ENCODE assay signal across 28 cellular contexts in the genomic region with DNA sequence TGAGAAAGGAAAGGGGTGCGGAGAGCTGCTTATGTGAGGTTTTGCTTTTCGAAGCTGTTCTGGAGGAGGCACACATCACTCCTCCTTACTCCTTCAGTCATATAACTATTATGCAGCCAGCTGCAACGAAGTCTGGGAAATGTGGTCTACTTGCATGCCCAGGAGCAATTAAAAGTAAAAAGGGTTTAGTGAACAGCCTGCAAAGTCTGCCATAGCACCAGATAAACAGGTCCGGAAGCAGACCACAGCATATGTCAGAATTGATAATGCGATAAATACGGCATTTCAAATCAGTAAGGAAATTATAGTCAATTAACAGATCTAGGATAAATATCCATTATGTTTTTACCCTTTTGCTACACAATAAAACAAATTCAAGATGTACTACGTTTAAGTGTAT.
"Had no signal": no experiment of that assay in that cellular context is flagged by ENCODE, and none has a peak within 500 bp of the region (broad histone marks: within the 10 kb centered on the region; RNA-seq: fewer than 3 reads in every experiment).

No MANE protein-coding gene starts in this region.

- H3K9me3 ChIP-seq: esophagus squamous epithelium, lower lobe of right lung, prostate gland, right atrium auricular region, sigmoid colon, testis, tibial artery had no signal

- H3K27me3 ChIP-seq: esophagus squamous epithelium, heart right ventricle, right atrium auricular region, sigmoid colon, testis, tibial artery had no signal

- DNase-seq: dermis blood vessel endothelial cell; effector memory CD4-positive, alpha-beta T cell; erythroblast; esophagus squamous epithelium; foreskin melanocyte; glutamatergic neuron; heart right ventricle; hippocampal formation; immature natural killer cell; islet precursor cell; kidney glomerular epithelial cell; left colon; left ventricle myocardium superior; lower lobe of right lung; naive thymus-derived CD8-positive, alpha-beta T cell; nephron progenitor cell; nucleus accumbens; sigmoid colon; stimulated activated CD4-positive, alpha-beta T cell treated with anti-CD3 and anti-CD28 coated beads, Interleukin-2, amount 100 ng/mL, for 24 hours; stimulated activated CD4-positive, alpha-beta T cell treated with anti-CD3 and anti-CD28 coated beads, Interleukin-4, amount 100 ng/mL, for 4 hours; stimulated activated naive CD8-positive, alpha-beta T cell treated with anti-CD3 and anti-CD28 coated beads, Interleukin-15, Interleukin-2, amounts not matched to agents 100 U/mL and 50 U/mL, for 24 hours; substantia nigra; testis; tibial artery had no signal

- ATAC-seq: heart right ventricle; left colon; left ventricle myocardium superior; lower lobe of right lung; naive thymus-derived CD8-positive, alpha-beta T cell; stimulated activated memory B cell treated with anti-CD40 and anti-IgM and Interleukin-4, amounts not matched to agents 10 μg/mL and 1 μg/mL and 100 μg/mL, for 72 hours; stimulated activated naive CD8-positive, alpha-beta T cell treated with anti-CD3 and anti-CD28 coated beads, Interleukin-15, Interleukin-2, amounts not matched to agents 100 U/mL and 50 U/mL, for 24 hours had no signal

- H3K36me3 ChIP-seq: esophagus squamous epithelium, heart right ventricle, lower lobe of right lung, prostate gland, right atrium auricular region, sigmoid colon, tibial artery had no signal

- H3K4me3 ChIP-seq: coronary artery, esophagus squamous epithelium, heart right ventricle, lower lobe of right lung, prostate gland, right atrium auricular region, sigmoid colon, testis, tibial artery had no signal

- H3K27ac ChIP-seq: coronary artery, esophagus squamous epithelium, heart right ventricle, lower lobe of right lung, prostate gland, right atrium auricular region, sigmoid colon, testis, tibial artery had no signal

- H3K4me1 ChIP-seq: esophagus squamous epithelium, heart right ventricle, lower lobe of right lung, prostate gland, right atrium auricular region, sigmoid colon, testis, tibial artery had no signal
